8 cellular contexts compared by ENCODE assay signal in genomic region chrX:18983711-18984380, GRCh38. TPM values are rescaled to one million over a fixed set of nuclear protein-coding genes. Genes with fewer than 3 reads are reported as not detected.
DNase-seq lines count a peak whose midpoint lies in the region; ATAC-seq and TF ChIP-seq lines count a peak whose summit lies in the region.

Gene PHKA2, minus strand, starts transcription at chrX:18984114. Its CDS starts 182 bp downstream, at chrX:18983932.

- H3K27me3 Mint-ChIP-seq in activated T-helper 2 cell treated with anti-CD3 and anti-CD28 coated beads, Interferon-gamma antibody, Interleukin-2, Interleukin-4, amounts not matched to agents 10 μg/mL and 5 μg/mL and 100 μg/mL, durations not matched to agents 14 hours and 24 hours and 36 hours (ENCODE audit: low read depth): no peaks in the 10 kb centered on the region

- TF ChIP-seq EP300 in gastroesophageal sphincter (IDR thresholded peaks at IDR 0.05): no peak

- peak within 1 kb of the TSS; percentile 84 for H3K4me3 Mint-ChIP-seq in activated T-helper 2 cell treated with anti-CD3 and anti-CD28 coated beads, Interferon-gamma antibody, Interleukin-2, Interleukin-4, amounts not matched to agents 10 μg/mL and 5 μg/mL and 100 μg/mL, durations not matched to agents 14 hours and 24 hours and 36 hours (ENCODE audit: low read depth)

- H3K27me3 ChIP-seq in gastroesophageal sphincter: no peaks in the 10 kb centered on the region
- no peaks in the 10 kb centered on the region for H3K27me3 ChIP-seq in upper lobe of right lung

- DNase-seq in activated CD8-positive, alpha-beta memory T cell treated with anti-CD3 and anti-CD28 coated beads for 24 hours: peak; percentile 81
- DNase-seq in activated CD8-positive, alpha-beta memory T cell treated with anti-CD3 and anti-CD28 coated beads, Interleukin-2, amount 50 U/mL, for 4 hours: no peak
- DNase-seq in NCI-H510A treated with DMSO at 0.1 percent for 48 hours (lab: John Stamatoyannopoulos, UW): peak; percentile 31
- no peak for DNase-seq in activated T-helper 2 cell treated with anti-CD3 and anti-CD28 coated beads, Interferon-gamma antibody, Interleukin-2, Interleukin-4, amounts not matched to agents 10 μg/mL and 5 μg/mL and 100 μg/mL, durations not matched to agents 14 hours and 24 hours and 36 hours (ENCODE audit: low spot score)
- peak in 38 of 56 donors; percentile 6 to 71 (median 31) for DNase-seq in nucleus accumbens (lab: John Stamatoyannopoulos, UW)
- peak; percentile 84 for DNase-seq in upper lobe of right lung

- intact Hi-C loops in activated T-helper 2 cell treated with anti-CD3 and anti-CD28 coated beads, Interferon-gamma antibody, Interleukin-2, Interleukin-4, amounts not matched to agents 10 μg/mL and 5 μg/mL and 100 μg/mL, durations not matched to agents 14 hours and 24 hours and 36 hours (cut with micrococcal nuclease): loop anchor here (5.0 to 10.0 kb wide), 3 partner anchors 309 to 1008 kb away; partner anchors contain the start of genes BCLAF3, CDKL5 and RS1
- intact Hi-C loops in upper lobe of right lung (cut with DNase I): no loop called here

- H3K36me3 Mint-ChIP-seq in activated T-helper 2 cell treated with anti-CD3 and anti-CD28 coated beads, Interferon-gamma antibody, Interleukin-2, Interleukin-4, amounts not matched to agents 10 μg/mL and 5 μg/mL and 100 μg/mL, durations not matched to agents 14 hours and 24 hours and 36 hours (ENCODE audit: low read depth): no peaks in the 10 kb centered on the region

- H3K27ac Mint-ChIP-seq in activated T-helper 2 cell treated with anti-CD3 and anti-CD28 coated beads, Interferon-gamma antibody, Interleukin-2, Interleukin-4, amounts not matched to agents 10 μg/mL and 5 μg/mL and 100 μg/mL, durations not matched to agents 14 hours and 24 hours and 36 hours: peak within 1 kb of the TSS; percentile 78

- H3K9me3 ChIP-seq in gastroesophageal sphincter: no peaks in the 10 kb centered on the region
- no peaks in the 10 kb centered on the region for H3K9me3 ChIP-seq in upper lobe of right lung

- H3K4me1 ChIP-seq in gastroesophageal sphincter: peaks cover 0 to 23% (median 0%) of the 10 kb centered on the region in 3 donors
- H3K4me1 ChIP-seq in upper lobe of right lung: peaks cover 5% of the 10 kb centered on the region

- TF ChIP-seq CTCF in gastroesophageal sphincter (IDR thresholded peaks at IDR 0.05): no peak
- TF ChIP-seq CTCF in upper lobe of right lung (IDR thresholded peaks at IDR 0.05): no peak

- peak within 1 kb of the TSS; percentile 86 to 91 (median 90) for H3K27ac ChIP-seq in gastroesophageal sphincter
- H3K27ac ChIP-seq in upper lobe of right lung: peak within 1 kb of the TSS; percentile 92

- H3K4me1 Mint-ChIP-seq in activated T-helper 2 cell treated with anti-CD3 and anti-CD28 coated beads, Interferon-gamma antibody, Interleukin-2, Interleukin-4, amounts not matched to agents 10 μg/mL and 5 μg/mL and 100 μg/mL, durations not matched to agents 14 hours and 24 hours and 36 hours (ENCODE audit: low read depth): peaks cover 6% of the 10 kb centered on the region

- peak within 1 kb of the TSS; percentile 77 to 93 for H3K4me3 ChIP-seq in gastroesophageal sphincter
- peak within 1 kb of the TSS; percentile 69 for H3K4me3 ChIP-seq in upper lobe of right lung

- no peaks in the 10 kb centered on the region for H3K9me3 Mint-ChIP-seq in activated T-helper 2 cell treated with anti-CD3 and anti-CD28 coated beads, Interferon-gamma antibody, Interleukin-2, Interleukin-4, amounts not matched to agents 10 μg/mL and 5 μg/mL and 100 μg/mL, durations not matched to agents 14 hours and 24 hours and 36 hours

- WGBS in gastroesophageal sphincter (ENCODE audit: low coverage in 1 of 2), 2 donors: no CpG with 5 or more reads among the region's 63 CpGs

- H3K36me3 ChIP-seq in gastroesophageal sphincter: no peaks in the 10 kb centered on the region
- no peaks in the 10 kb centered on the region for H3K36me3 ChIP-seq in upper lobe of right lung

- peak in 1 of 2 donors; percentile 10 for TF ChIP-seq POLR2A in gastroesophageal sphincter (IDR thresholded peaks at IDR 0.05)

- ATAC-seq in HG02840 (IDR thresholded peaks at IDR 0.05; ENCODE audit: low FRiP score, unreplicated experiment) (peak; percentile 45), gastroesophageal sphincter (peak; percentile 80), upper lobe of right lung (peak; percentile 81)

RNA-seq across cellular contexts. Expression of gene PHKA2, which starts in this region (rescaled TPM):
- 20.9 and 22.0 TPM in 2 replicates for total RNA-seq in activated T-helper 2 cell treated with anti-CD3 and anti-CD28 coated beads, Interferon-gamma antibody, Interleukin-2, Interleukin-4, amounts not matched to agents 10 μg/mL and 5 μg/mL and 100 μg/mL, durations not matched to agents 14 hours and 24 hours and 36 hours
- 10 to 100 TPM in 3 of 4 donors, 1 to 10 TPM in 1; 3.9 to 15.1 (median 13.2) TPM for total RNA-seq in gastroesophageal sphincter
- 25.5 TPM for total RNA-seq in upper lobe of right lung

Comparison
In these comparisons a context has a peak if more than half of its experiments do, and no peak if none do; other contexts are left out.
1. DNase-seq: peak in activated CD8-positive, alpha-beta memory T cell treated with anti-CD3 and anti-CD28 coated beads for 24 hours (single experiment), NCI-H510A treated with DMSO at 0.1 percent for 48 hours (single experiment), nucleus accumbens (38 of 56) and upper lobe of right lung (single experiment); none in activated CD8-positive, alpha-beta memory T cell treated with anti-CD3 and anti-CD28 coated beads, Interleukin-2, amount 50 U/mL, for 4 hours (single experiment) and activated T-helper 2 cell treated with anti-CD3 and anti-CD28 coated beads, Interferon-gamma antibody, Interleukin-2, Interleukin-4, amounts not matched to agents 10 μg/mL and 5 μg/mL and 100 μg/mL, durations not matched to agents 14 hours and 24 hours and 36 hours (single experiment).
2. Peak in every context shown above with its lines, with median percentiles within 50 percentile points of each other: ATAC-seq.